8 cellular contexts compared by ENCODE assay signal in the genomic region with DNA sequence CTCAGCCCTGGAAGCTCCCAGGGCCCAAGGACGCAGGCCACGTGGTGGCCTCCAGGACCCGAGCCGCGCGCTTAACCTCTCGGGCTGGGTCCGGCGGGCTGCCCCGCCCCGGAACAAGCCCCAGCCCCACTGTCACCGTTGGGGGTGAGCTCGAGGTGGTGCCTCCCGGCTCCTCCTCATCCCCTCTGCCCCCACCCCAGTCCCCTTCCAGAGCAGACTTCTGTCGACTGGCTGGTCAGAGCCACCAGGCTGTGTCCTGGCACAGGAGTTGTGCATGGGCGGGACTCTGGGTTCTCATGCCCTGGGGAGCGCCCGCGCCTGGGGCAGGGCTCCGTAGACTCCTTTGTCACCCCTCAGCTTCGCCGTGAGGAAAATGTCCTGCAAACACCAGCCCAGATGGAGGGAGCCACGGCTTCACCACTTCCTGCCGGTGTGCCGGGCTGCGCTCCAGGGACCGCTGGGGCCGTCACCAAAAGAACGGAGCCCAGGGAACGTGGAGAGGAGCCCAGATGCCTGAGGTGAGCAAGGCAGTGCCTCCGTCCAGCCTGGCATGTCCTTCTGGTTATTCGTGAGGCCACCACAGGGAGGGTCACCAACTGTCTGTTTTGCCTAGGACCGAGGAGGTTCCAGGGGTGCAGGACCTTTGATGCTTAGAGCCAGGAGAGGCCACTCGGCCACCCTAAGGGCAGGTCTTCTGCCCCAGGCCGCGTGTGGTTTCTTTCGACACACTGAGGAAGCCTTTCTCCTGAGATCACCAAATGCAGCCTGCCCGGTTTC. TPM values are rescaled to one million over a fixed set of nuclear protein-coding genes. Genes with fewer than 3 reads are reported as not detected.
DNase-seq lines count a peak whose midpoint lies in the region; ATAC-seq and TF ChIP-seq lines count a peak whose summit lies in the region.

No MANE protein-coding gene starts in this region.

- no peak overlapping the region for H3K27ac ChIP-seq in upper lobe of right lung

- H3K9me3 ChIP-seq in upper lobe of right lung: no peaks in the 10 kb centered on the region

- ATAC-seq in GM21390 (IDR thresholded peaks at IDR 0.05; ENCODE audit: unreplicated experiment) (peak; percentile 96), upper lobe of right lung (peak; percentile 82)
- ATAC-seq in effector memory CD8-positive, alpha-beta T cell (replicated peaks): peak; percentile 37

- H3K4me1 Mint-ChIP-seq in CD14-positive monocyte (peaks cover 37% of the 10 kb centered on the region), IgD-negative memory B cell (peaks cover 7 to 11% (median 10%) of the 10 kb centered on the region in 3 donors)
- no peaks in the 10 kb centered on the region for H3K4me1 Mint-ChIP-seq in effector memory CD8-positive, alpha-beta T cell (ENCODE audit: low read depth in 2 of 2)

- TF ChIP-seq CTCF in CD14-positive monocyte (IDR thresholded peaks at IDR 0.05) (no peak), upper lobe of right lung (IDR thresholded peaks at IDR 0.05) (no peak)

- H3K36me3 Mint-ChIP-seq in CD14-positive monocyte: peaks cover 3 to 8% of the 10 kb centered on the region in 2 donors
- H3K36me3 Mint-ChIP-seq in IgD-negative memory B cell: no peaks in the 10 kb centered on the region
- no peaks in the 10 kb centered on the region for H3K36me3 Mint-ChIP-seq in effector memory CD8-positive, alpha-beta T cell (ENCODE audit: insufficient read depth)

- H3K4me3 ChIP-seq in upper lobe of right lung: no peak overlapping the region

- H3K9me3 Mint-ChIP-seq in CD14-positive monocyte: peaks cover 0 to 8% (median 2%) of the 10 kb centered on the region in 7 donors
- H3K9me3 Mint-ChIP-seq in IgD-negative memory B cell: peaks cover 0 to 5% (median 2%) of the 10 kb centered on the region in 3 donors
- no peaks in the 10 kb centered on the region for H3K9me3 Mint-ChIP-seq in effector memory CD8-positive, alpha-beta T cell

- H3K27me3 Mint-ChIP-seq in CD14-positive monocyte (ENCODE audit: low read depth in 3 of 3) (peaks cover 15 to 27% (median 25%) of the 10 kb centered on the region in 3 donors), IgD-negative memory B cell (peaks cover 4% of the 10 kb centered on the region)
- H3K27me3 Mint-ChIP-seq in effector memory CD8-positive, alpha-beta T cell: peaks cover 35 to 71% of the 10 kb centered on the region in 2 donors

- intact Hi-C loops in CD14-positive monocyte (cut with micrococcal nuclease) (no loop called here), upper lobe of right lung (cut with DNase I) (loop anchor here (10.0 kb wide), 1 partner anchor 211 kb away; the partner anchor contains the start of genes HTT and HTT-AS)

- peaks cover 13% of the 10 kb centered on the region for H3K4me1 ChIP-seq in upper lobe of right lung

- H3K4me3 Mint-ChIP-seq in CD14-positive monocyte (peak overlapping the region; percentile 67 to 80), IgD-negative memory B cell (peak overlapping the region; percentile 30 to 77 (median 58))
- no peak overlapping the region for H3K4me3 Mint-ChIP-seq in effector memory CD8-positive, alpha-beta T cell

- H3K27me3 ChIP-seq in upper lobe of right lung: no peaks in the 10 kb centered on the region

- H3K27ac Mint-ChIP-seq in CD14-positive monocyte (peak overlapping the region; percentile 68 to 88 (median 85)), IgD-negative memory B cell (peak overlapping the region in 2 of 3 donors; percentile 30 to 46)
- H3K27ac Mint-ChIP-seq in effector memory CD8-positive, alpha-beta T cell: no peak overlapping the region

- H3K36me3 ChIP-seq in upper lobe of right lung: no peaks in the 10 kb centered on the region

- peak; percentile 88 for DNase-seq in CD14-positive monocyte (ENCODE audit: low spot score)
- no peak for DNase-seq in effector memory CD8-positive, alpha-beta T cell
- DNase-seq in upper lobe of right lung: peak; percentile 75
- DNase-seq in activated gamma-delta T cell (lab: John Stamatoyannopoulos, UW): no peak
- no peak for DNase-seq in NCI-H1436 treated with DMSO at 0.1 percent for 48 hours (lab: John Stamatoyannopoulos, UW)
- DNase-seq in NCI-H510A treated with DMSO at 0.1 percent for 48 hours (lab: John Stamatoyannopoulos, UW): no peak

RNA-seq across cellular contexts. Expression of gene RGS12, which starts 7.1 kb away (rescaled TPM):
- polyA plus RNA-seq in CD14-positive monocyte (1 to 10 TPM in 1 of 2 donors, under 1 TPM in 1; 0.75 to 2.7 TPM), IgD-negative memory B cell (0.81 TPM)
- 58.2 TPM for total RNA-seq in upper lobe of right lung

RNA-seq across cellular contexts. Expression of gene MSANTD1, which starts 36.8 kb away (rescaled TPM):
- polyA plus RNA-seq in CD14-positive monocyte (not detected), IgD-negative memory B cell (not detected)
- total RNA-seq in upper lobe of right lung: 1.0 TPM

Comparison
In these comparisons a context has a peak if more than half of its experiments do, and no peak if none do; other contexts are left out.
1. DNase-seq: peak in CD14-positive monocyte (single experiment) and upper lobe of right lung (single experiment); none in effector memory CD8-positive, alpha-beta T cell (0 of 3), activated gamma-delta T cell (single experiment), NCI-H1436 treated with DMSO at 0.1 percent for 48 hours (single experiment) and NCI-H510A treated with DMSO at 0.1 percent for 48 hours (single experiment).
2. H3K27ac Mint-ChIP-seq: peak in CD14-positive monocyte (7 of 7) and IgD-negative memory B cell (2 of 3); none in effector memory CD8-positive, alpha-beta T cell (0 of 2).
3. H3K4me3 Mint-ChIP-seq: peak in CD14-positive monocyte (2 of 2) and IgD-negative memory B cell (4 of 4); none in effector memory CD8-positive, alpha-beta T cell (0 of 2).
4. ATAC-seq: peak in every context shown above with its lines; median percentile 96 in GM21390; 82 in upper lobe of right lung; 37 in effector memory CD8-positive, alpha-beta T cell.